8 cellular contexts compared by ENCODE assay signal in the genomic region with DNA sequence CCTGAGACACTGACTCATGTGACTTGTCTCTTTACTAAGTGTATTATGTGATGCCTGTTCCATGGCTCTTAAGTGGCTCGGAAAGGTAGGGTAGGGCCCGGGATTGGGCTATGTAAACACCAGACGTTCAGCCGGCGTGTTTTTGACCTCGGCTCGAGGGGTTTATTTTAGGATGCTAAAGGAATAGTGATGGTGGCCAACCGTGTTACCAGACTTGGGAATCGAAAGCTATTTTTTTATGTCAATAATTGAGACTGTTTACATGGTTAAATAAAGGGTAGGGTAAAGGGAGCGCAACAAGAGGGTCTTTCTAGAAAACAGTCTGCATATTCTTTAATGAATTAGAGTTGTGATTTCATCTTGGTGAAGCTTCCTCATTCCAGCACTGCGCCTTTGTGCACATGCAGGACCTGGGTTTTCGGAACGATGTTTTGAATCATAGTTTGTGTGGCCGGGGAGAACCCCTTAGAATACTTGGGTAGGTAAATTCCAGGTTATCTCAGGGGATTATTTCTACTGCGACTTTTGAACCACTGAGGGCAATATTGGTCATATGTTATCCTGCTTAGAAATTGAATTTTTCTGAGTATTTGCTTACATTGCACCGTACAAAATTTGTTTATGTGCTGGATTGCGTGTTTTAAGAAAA.
DNase-seq lines count a peak whose midpoint lies in the region; ATAC-seq and TF ChIP-seq lines count a peak whose summit lies in the region.

No MANE protein-coding gene starts in this region.

- peak overlapping the region; percentile 85 for H3K4me2 ChIP-seq in BLaER1

- TF ChIP-seq CTCF in brain microvascular endothelial cell (IDR thresholded peaks at IDR 0.05; ENCODE audit: low read depth, low read length, missing control alignments): no peak

- H3K9me3 ChIP-seq in BLaER1 (peaks cover 5% of the 10 kb centered on the region), HUES48 (ENCODE audit: control insufficient read depth, insufficient read depth, low read length) (no peaks in the 10 kb centered on the region)

- in situ Hi-C loops in brain microvascular endothelial cell (cut with HindIII; ENCODE audit: low pct_ligation_motif_present, low sequenced_read_pairs): no loop called here

- H3K36me3 ChIP-seq in BLaER1 (peaks cover 12% of the 10 kb centered on the region; the same call in 1 of the 2 replicates), HUES48 (ENCODE audit: control insufficient read depth, insufficient read depth, low read length) (no peaks in the 10 kb centered on the region), brain microvascular endothelial cell (replicated peaks) (peaks cover 4% of the 10 kb centered on the region)

- DNase-seq in SW480 (ENCODE audit: low spot score) (peak; percentile 59), brain microvascular endothelial cell (peak; percentile 17), kidney tubule cell (ENCODE audit: low spot score) (peak; percentile 63), GDM1 (lab: John Stamatoyannopoulos, UW) (no peak)
- DNase-seq in stimulated activated CD4-positive, alpha-beta T cell treated with anti-CD3 and anti-CD28 coated beads, Interleukin-2, amount 100 ng/mL, for 4 hours (ENCODE audit: low read depth): peak; percentile 19

- H3K4me1 ChIP-seq in BLaER1 (peaks cover 31% of the 10 kb centered on the region), HUES48 (ENCODE audit: control insufficient read depth, insufficient read depth, low read length) (peaks cover 17% of the 10 kb centered on the region)

- peaks cover 50% of the 10 kb centered on the region for H4K20me1 ChIP-seq in BLaER1

- ATAC-seq in GM19397 (IDR thresholded peaks at IDR 0.05; ENCODE audit: unreplicated experiment): peak; percentile 16

- H3K4me3 ChIP-seq in BLaER1 (peak overlapping the region; percentile 99), HUES48 (ENCODE audit: low read depth, low read length) (peak overlapping the region; percentile 98), brain microvascular endothelial cell (ENCODE audit: low read depth, low read length) (peak overlapping the region; percentile 69)

- H3K27me3 ChIP-seq in BLaER1: no peaks in the 10 kb centered on the region
- H3K27me3 ChIP-seq in HUES48 (ENCODE audit: control insufficient read depth, insufficient read depth, low read length): no peaks in the 10 kb centered on the region
- H3K27me3 ChIP-seq in brain microvascular endothelial cell (replicated peaks): no peaks in the 10 kb centered on the region

- H3K27ac ChIP-seq in BLaER1 (peak overlapping the region; percentile 98), HUES48 (ENCODE audit: low read depth, low read length) (peak overlapping the region; percentile 85), brain microvascular endothelial cell (peak overlapping the region; percentile 78)

- H3K9ac ChIP-seq in BLaER1 (peak overlapping the region; percentile 95), HUES48 (ENCODE audit: low read depth, low read length) (peak overlapping the region; percentile 74)
